In the genomic region with DNA sequence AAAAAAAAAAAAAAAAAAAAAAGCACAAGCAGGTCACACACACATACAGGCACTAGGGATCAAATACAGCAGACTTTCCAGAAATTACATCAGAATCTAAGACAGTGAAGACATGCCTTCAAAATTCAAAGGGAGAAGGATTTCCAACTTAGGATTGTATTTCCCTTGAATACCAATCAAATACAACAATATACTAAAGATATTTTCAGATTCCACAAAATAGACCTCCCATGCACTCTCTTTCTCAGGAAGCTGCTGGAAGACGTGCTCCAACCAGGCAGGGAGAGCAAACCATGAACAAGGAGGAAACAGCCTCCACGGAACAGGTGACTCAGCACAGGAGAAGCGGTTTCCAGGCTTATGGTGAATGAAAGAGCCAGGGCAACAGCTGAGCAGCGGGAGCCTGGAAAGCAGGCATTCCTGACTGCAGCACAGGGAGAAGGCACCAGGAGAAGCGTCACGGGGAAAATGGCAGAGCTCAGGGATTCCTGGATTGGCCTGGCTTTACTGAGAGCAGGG, we compare ENCODE assay signal across 8 cellular contexts. TPM values are rescaled to one million over a fixed set of nuclear protein-coding genes. Genes with fewer than 3 reads are reported as not detected.
DNase-seq lines count a peak whose midpoint lies in the region; ATAC-seq and TF ChIP-seq lines count a peak whose summit lies in the region.

No MANE protein-coding gene starts in this region.

- no peaks in the 10 kb centered on the region for H3K9me3 Mint-ChIP-seq in T-cell

- DNase-seq in AG20443 (ENCODE audit: low spot score) (peak; percentile 68), LHCN-M2 (ENCODE audit: low read depth) (peak; percentile 97), colonic mucosa (peak; percentile 67), midbrain (lab: John Stamatoyannopoulos, UW) (peak; percentile 41), NCI-H345 (lab: John Stamatoyannopoulos, UW) (no peak), T-cell (no peak), NCI-H146 (lab: John Stamatoyannopoulos, UW) (no peak)

- no peaks in the 10 kb centered on the region for H3K36me3 ChIP-seq in colonic mucosa

- no peak overlapping the region for H3K27ac Mint-ChIP-seq in T-cell

- CTCF ChIA-PET in T-cell (lab: Charles Lee): interaction anchor here in 1 of 2 donors (0.7 kb wide), 1 partner anchor 1236 kb away, joined by 3 read pairs; no protein-coding TSS in a partner anchor

- H3K4me1 Mint-ChIP-seq in T-cell: peaks cover 0 to 3% (median 0%) of the 10 kb centered on the region in 3 donors

- no peak overlapping the region for H3K9ac ChIP-seq in colonic mucosa (ENCODE audit: low read depth in 2 of 2, low read length in 2 of 2)

- H3K4me1 ChIP-seq in colonic mucosa: peaks cover 18% of the 10 kb centered on the region

- TF ChIP-seq CTCF in colonic mucosa (IDR thresholded peaks at IDR 0.05): no peak

- no peaks in the 10 kb centered on the region for H3K27me3 ChIP-seq in colonic mucosa

- H3K36me3 Mint-ChIP-seq in T-cell: peaks cover 30% of the 10 kb centered on the region

- intact Hi-C loops in colonic mucosa (cut with DNase I): no loop called here

- ATAC-seq in T-cell (replicated peaks in 1 of 4) (no peak), HG03135 (IDR thresholded peaks at IDR 0.05; ENCODE audit: unreplicated experiment) (no peak)

- no peak overlapping the region for H3K4me3 Mint-ChIP-seq in T-cell

- no peaks in the 10 kb centered on the region for H3K9me3 ChIP-seq in colonic mucosa

- no peaks in the 10 kb centered on the region for H3K27me3 Mint-ChIP-seq in T-cell

- POLR2A ChIA-PET in T-cell (lab: Charles Lee): no interaction called here

- H3K27ac ChIP-seq in colonic mucosa: peak overlapping the region; percentile 23

- H3K4me3 ChIP-seq in colonic mucosa: no peak overlapping the region

RNA-seq across cellular contexts. Expression of a gene that starts 32.0 kb away (rescaled TPM):
- total RNA-seq in LHCN-M2 (2014; rRNA removed) (61.3 and 70.6 TPM in 2 replicates), colonic mucosa (10 to 100 TPM; 58.8 to 61.6 TPM), T-cell (10 to 100 TPM; 30.8 to 41.3 (median 35.8) TPM)
- 57.6 TPM for polyA plus RNA-seq in LHCN-M2 (2012)

RNA-seq across cellular contexts. Expression of a gene that starts 39.0 kb away (rescaled TPM):
- 29.3 and 31.7 TPM in 2 replicates for total RNA-seq in LHCN-M2 (2014; rRNA removed)
- polyA plus RNA-seq in LHCN-M2 (2012): 14.2 TPM
- total RNA-seq in colonic mucosa: 10 to 100 TPM in 1 of 2 donors, 1 to 10 TPM in 1; 5.2 to 41.7 TPM
- 10 to 100 TPM in 2 of 5 donors, 1 to 10 TPM in 3; 6.5 to 49.9 (median 9.6) TPM for total RNA-seq in T-cell

RNA-seq across cellular contexts. Expression of a gene that starts 59.2 kb away (rescaled TPM):
- 6.1 and 13.3 TPM in 2 replicates for total RNA-seq in LHCN-M2 (2014; rRNA removed)
- 3.7 TPM for polyA plus RNA-seq in LHCN-M2 (2012)
- total RNA-seq in colonic mucosa: 10 to 100 TPM; 24.1 to 38.5 TPM
- 100 to 1,000 TPM in 4 of 5 donors, 10 to 100 TPM in 1; 93.6 to 197 (median 162) TPM for total RNA-seq in T-cell

Comparison
In these comparisons a context has a peak if more than half of its experiments do, and no peak if none do; other contexts are left out.
1. DNase-seq: peak in AG20443 (single experiment), LHCN-M2 (single experiment), colonic mucosa (single experiment) and midbrain (single experiment); none in NCI-H345 (single experiment), T-cell (0 of 34) and NCI-H146 (single experiment).